In the genomic region with DNA sequence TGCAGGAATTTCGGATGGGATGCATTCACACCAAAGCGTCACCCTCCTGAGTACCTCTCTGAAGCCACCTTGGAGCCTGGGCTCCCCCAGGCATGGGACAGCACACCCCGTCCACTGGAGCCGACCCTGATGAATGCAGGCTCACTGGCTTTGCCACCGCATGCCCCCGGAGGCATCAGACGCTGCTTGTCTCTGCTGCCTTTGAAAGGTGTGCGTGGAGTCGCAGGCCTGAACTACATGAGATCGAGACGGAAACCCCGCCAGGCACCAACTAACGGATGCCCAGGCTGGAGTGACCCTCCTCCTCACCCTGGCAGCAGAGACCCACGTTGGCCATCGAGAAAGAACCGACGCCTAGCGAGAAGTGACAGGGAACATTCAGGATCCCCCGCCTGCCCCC, we compare ENCODE assay signal across 22 cellular contexts. TPM values are rescaled to one million over a fixed set of nuclear protein-coding genes. Genes with fewer than 3 reads are reported as not detected.
"Had no signal": no experiment of that assay in that cellular context is flagged by ENCODE, and none has a peak within 500 bp of the region (broad histone marks: within the 10 kb centered on the region; RNA-seq: fewer than 3 reads in every experiment).

No MANE protein-coding gene starts in this region.

- H3K9me3 ChIP-seq: body of pancreas, left lung, neutrophil, pancreas, stomach had no signal

- H3K27ac ChIP-seq: body of pancreas, cardiac muscle cell, foreskin keratinocyte, left lung, neutrophil, pancreas, skin epidermis, stomach, WERI-Rb-1 had no signal

- H3K4me3 ChIP-seq: body of pancreas, cardiac muscle cell, left lung, pancreas, skin epidermis, stomach had no signal

- H3K27ac Mint-ChIP-seq: activated CD4-positive, alpha-beta T cell treated with anti-CD3 and anti-CD28 coated beads, Interleukin-2, amount 10 ng/mL, durations not matched to agents 7 days and 5 days; activated naive CD4-positive, alpha-beta T cell treated with anti-CD3 and anti-CD28 coated beads for 36 hours; activated T-cell treated with anti-CD3 and anti-CD28 coated beads, Interleukin-2, amount 50 U/mL, for 24 hours; activated T-helper 17 cell treated with anti-CD3 and anti-CD28 coated beads, Interleukin-2, amount 50 U/mL, for 72 hours; dendritic cell treated with granulocyte-macrophage colony-stimulating factor and Interleukin-4, amounts not matched to agents 40 ng/mL and 50 ng/mL, for 4 days; stimulated activated memory B cell treated with anti-CD40 and anti-IgM and Interleukin-4, amounts not matched to agents 10 μg/mL and 1 μg/mL and 100 μg/mL, for 72 hours had no signal

- H3K9me3 Mint-ChIP-seq: activated CD4-positive, alpha-beta T cell treated with anti-CD3 and anti-CD28 coated beads, Interleukin-2, amount 10 ng/mL, durations not matched to agents 7 days and 5 days; activated naive CD4-positive, alpha-beta T cell treated with anti-CD3 and anti-CD28 coated beads for 36 hours; activated T-cell treated with anti-CD3 and anti-CD28 coated beads, Interleukin-2, amount 50 U/mL, for 24 hours; activated T-helper 17 cell treated with anti-CD3 and anti-CD28 coated beads, Interleukin-2, amount 50 U/mL, for 72 hours; dendritic cell treated with granulocyte-macrophage colony-stimulating factor and Interleukin-4, amounts not matched to agents 40 ng/mL and 50 ng/mL, for 4 days; natural killer cell treated with Interleukin-12 subunit alpha and Interleukin-12 subunit beta and Interleukin-15 and Interleukin-18, amount 100 ng/mL, for 72 hours; stimulated activated memory B cell treated with anti-CD40 and anti-IgM and Interleukin-4, amounts not matched to agents 10 μg/mL and 1 μg/mL and 100 μg/mL, for 72 hours had no signal

- H3K4me1 ChIP-seq: foreskin keratinocyte, pancreas had no signal

- H3K4me1 Mint-ChIP-seq: activated CD4-positive, alpha-beta T cell treated with anti-CD3 and anti-CD28 coated beads, Interleukin-2, amount 10 ng/mL, durations not matched to agents 7 days and 5 days; activated T-helper 17 cell treated with anti-CD3 and anti-CD28 coated beads, Interleukin-2, amount 50 U/mL, for 72 hours; stimulated activated memory B cell treated with anti-CD40 and anti-IgM and Interleukin-4, amounts not matched to agents 10 μg/mL and 1 μg/mL and 100 μg/mL, for 72 hours had no signal

- H3K36me3 ChIP-seq: cardiac muscle cell, left lung, neutrophil, pancreas, stomach, WERI-Rb-1 had no signal

- H3K4me3 Mint-ChIP-seq: activated CD4-positive, alpha-beta T cell treated with anti-CD3 and anti-CD28 coated beads, Interleukin-2, amount 10 ng/mL, durations not matched to agents 7 days and 5 days; activated naive CD4-positive, alpha-beta T cell treated with anti-CD3 and anti-CD28 coated beads for 36 hours; activated T-cell treated with anti-CD3 and anti-CD28 coated beads, Interleukin-2, amount 50 U/mL, for 24 hours; activated T-helper 17 cell treated with anti-CD3 and anti-CD28 coated beads, Interleukin-2, amount 50 U/mL, for 72 hours; dendritic cell treated with granulocyte-macrophage colony-stimulating factor and Interleukin-4, amounts not matched to agents 40 ng/mL and 50 ng/mL, for 4 days; natural killer cell treated with Interleukin-12 subunit alpha and Interleukin-12 subunit beta and Interleukin-15 and Interleukin-18, amount 100 ng/mL, for 72 hours; stimulated activated memory B cell treated with anti-CD40 and anti-IgM and Interleukin-4, amounts not matched to agents 10 μg/mL and 1 μg/mL and 100 μg/mL, for 72 hours had no signal

- H3K36me3 Mint-ChIP-seq: natural killer cell treated with Interleukin-12 subunit alpha and Interleukin-12 subunit beta and Interleukin-15 and Interleukin-18, amount 100 ng/mL, for 72 hours; stimulated activated memory B cell treated with anti-CD40 and anti-IgM and Interleukin-4, amounts not matched to agents 10 μg/mL and 1 μg/mL and 100 μg/mL, for 72 hours had no signal

- H3K27me3 ChIP-seq: body of pancreas, cardiac muscle cell, foreskin keratinocyte, pancreas had no signal

- FAIRE-seq: pancreas, TTC549 had no signal

- DNase-seq: foreskin keratinocyte had no signal

RNA-seq across cellular contexts. Expression of a gene that starts 22.5 kb away (rescaled TPM):
- total RNA-seq: activated CD4-positive, alpha-beta T cell treated with anti-CD3 and anti-CD28 coated beads, Interleukin-2, amount 10 ng/mL, durations not matched to agents 7 days and 5 days; activated naive CD4-positive, alpha-beta T cell treated with anti-CD3 and anti-CD28 coated beads for 36 hours; activated T-helper 17 cell treated with anti-CD3 and anti-CD28 coated beads, Interleukin-2, amount 50 U/mL, for 72 hours; body of pancreas; cardiac muscle cell; foreskin keratinocyte; kidney epithelial cell; left lung; lung microvascular endothelial cell; natural killer cell treated with Interleukin-12 subunit alpha and Interleukin-12 subunit beta and Interleukin-15 and Interleukin-18, amount 100 ng/mL, for 72 hours; pancreas; pulmonary artery endothelial cell; right cardiac atrium; stomach; temporal lobe had no signal
- polyA plus RNA-seq: cardiac muscle cell, foreskin keratinocyte, right cardiac atrium, stomach had no signal

RNA-seq across cellular contexts. Expression of a gene that starts 30.1 kb away (rescaled TPM):
- total RNA-seq: activated CD4-positive, alpha-beta T cell treated with anti-CD3 and anti-CD28 coated beads, Interleukin-2, amount 10 ng/mL, durations not matched to agents 7 days and 5 days; activated naive CD4-positive, alpha-beta T cell treated with anti-CD3 and anti-CD28 coated beads for 36 hours; activated T-helper 17 cell treated with anti-CD3 and anti-CD28 coated beads, Interleukin-2, amount 50 U/mL, for 72 hours; body of pancreas; cardiac muscle cell; foreskin keratinocyte; kidney epithelial cell; left lung; lung microvascular endothelial cell; natural killer cell treated with Interleukin-12 subunit alpha and Interleukin-12 subunit beta and Interleukin-15 and Interleukin-18, amount 100 ng/mL, for 72 hours; pancreas; pulmonary artery endothelial cell; right cardiac atrium; stomach had no signal
- polyA plus RNA-seq: cardiac muscle cell, foreskin keratinocyte, pancreas, right cardiac atrium, stomach had no signal

RNA-seq across cellular contexts. Expression of a gene that starts 43.8 kb away (rescaled TPM):
- total RNA-seq: activated CD4-positive, alpha-beta T cell treated with anti-CD3 and anti-CD28 coated beads, Interleukin-2, amount 10 ng/mL, durations not matched to agents 7 days and 5 days; activated naive CD4-positive, alpha-beta T cell treated with anti-CD3 and anti-CD28 coated beads for 36 hours; activated T-helper 17 cell treated with anti-CD3 and anti-CD28 coated beads, Interleukin-2, amount 50 U/mL, for 72 hours; body of pancreas; cardiac muscle cell; foreskin keratinocyte; kidney epithelial cell; left lung; lung microvascular endothelial cell; natural killer cell treated with Interleukin-12 subunit alpha and Interleukin-12 subunit beta and Interleukin-15 and Interleukin-18, amount 100 ng/mL, for 72 hours; pancreas; pulmonary artery endothelial cell; right cardiac atrium; stomach; temporal lobe had no signal
- polyA plus RNA-seq: cardiac muscle cell, foreskin keratinocyte, pancreas, right cardiac atrium, stomach had no signal

RNA-seq across cellular contexts. Expression of a gene that starts 45.0 kb away (rescaled TPM):
- total RNA-seq: activated CD4-positive, alpha-beta T cell treated with anti-CD3 and anti-CD28 coated beads, Interleukin-2, amount 10 ng/mL, durations not matched to agents 7 days and 5 days; activated naive CD4-positive, alpha-beta T cell treated with anti-CD3 and anti-CD28 coated beads for 36 hours; activated T-helper 17 cell treated with anti-CD3 and anti-CD28 coated beads, Interleukin-2, amount 50 U/mL, for 72 hours; body of pancreas; cardiac muscle cell; foreskin keratinocyte; kidney epithelial cell; left lung; lung microvascular endothelial cell; natural killer cell treated with Interleukin-12 subunit alpha and Interleukin-12 subunit beta and Interleukin-15 and Interleukin-18, amount 100 ng/mL, for 72 hours; pancreas; pulmonary artery endothelial cell; right cardiac atrium; stomach; temporal lobe had no signal
- polyA plus RNA-seq: cardiac muscle cell, foreskin keratinocyte, pancreas, right cardiac atrium, stomach had no signal

RNA-seq across cellular contexts. Expression of a gene that starts 53.9 kb away (rescaled TPM):
- total RNA-seq: activated CD4-positive, alpha-beta T cell treated with anti-CD3 and anti-CD28 coated beads, Interleukin-2, amount 10 ng/mL, durations not matched to agents 7 days and 5 days; activated naive CD4-positive, alpha-beta T cell treated with anti-CD3 and anti-CD28 coated beads for 36 hours; activated T-helper 17 cell treated with anti-CD3 and anti-CD28 coated beads, Interleukin-2, amount 50 U/mL, for 72 hours; body of pancreas; cardiac muscle cell; foreskin keratinocyte; kidney epithelial cell; left lung; lung microvascular endothelial cell; natural killer cell treated with Interleukin-12 subunit alpha and Interleukin-12 subunit beta and Interleukin-15 and Interleukin-18, amount 100 ng/mL, for 72 hours; pancreas; pulmonary artery endothelial cell; right cardiac atrium; stomach; temporal lobe had no signal
- polyA plus RNA-seq: cardiac muscle cell, foreskin keratinocyte, right cardiac atrium, stomach had no signal
